26 cellular contexts compared by ENCODE assay signal in the genomic region with DNA sequence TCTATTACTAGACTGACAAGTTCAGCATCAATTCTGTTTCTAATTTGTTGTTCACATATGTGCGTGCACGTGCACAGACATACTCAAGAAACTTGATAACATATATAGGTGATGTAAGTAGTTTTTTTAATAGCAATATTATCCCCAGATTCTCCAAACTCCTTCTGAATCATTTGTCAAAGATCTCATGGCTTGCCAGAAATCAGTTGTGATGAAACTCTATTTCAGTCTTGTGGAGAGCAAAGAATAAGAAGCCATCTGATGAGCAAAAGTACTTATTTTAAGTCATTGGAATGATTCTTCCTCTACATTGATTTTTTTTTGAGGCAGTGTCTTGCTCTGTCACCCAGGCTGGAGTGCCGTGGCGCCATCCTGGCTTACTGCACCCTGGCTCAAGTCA.
"Had no signal": no experiment of that assay in that cellular context is flagged by ENCODE, and none has a peak within 500 bp of the region (broad histone marks: within the 10 kb centered on the region; RNA-seq: fewer than 3 reads in every experiment).

No MANE protein-coding gene starts in this region.

- H3K9me3 Mint-ChIP-seq: mesothelial cell of epicardium; natural killer cell; stimulated activated naive B cell treated with anti-CD40 and anti-IgM and Interleukin-4, amounts not matched to agents 10 μg/mL and 1 μg/mL and 100 μg/mL, for 72 hours had no signal

- H3K36me3 ChIP-seq: lower lobe of right lung, ovary, right atrium auricular region, right lobe of liver, stomach, thyroid gland, transverse colon, upper lobe of left lung, vagina had no signal

- H3K27ac ChIP-seq: hepatocyte, lower lobe of right lung, ovary, right atrium auricular region, right lobe of liver, stomach, testis, thyroid gland, transverse colon, upper lobe of left lung, vagina had no signal

- H3K4me2 ChIP-seq: hepatocyte, smooth muscle cell had no signal

- H3K9me3 ChIP-seq: lower lobe of right lung, ovary, right atrium auricular region, right lobe of liver, stomach, testis, thyroid gland, transverse colon, upper lobe of left lung, vagina had no signal

- DNase-seq: kidney glomerular epithelial cell; left cardiac atrium; lower lobe of right lung; mammary epithelial cell; mesendoderm; naive B cell; natural killer cell; ovary; right lobe of liver; stimulated activated CD4-positive, alpha-beta T cell treated with anti-CD3 and anti-CD28 coated beads, Interleukin-1b, Interleukin-23, amount 100 ng/mL, for 48 hours; stimulated activated CD4-positive, alpha-beta T cell treated with anti-CD3 and anti-CD28 coated beads, Interleukin-2, amount 100 ng/mL, for 48 hours; stimulated activated CD4-positive, alpha-beta T cell treated with anti-CD3 and anti-CD28 coated beads, Interleukin-4, amount 100 ng/mL, for 4 hours; stimulated activated CD8-positive, alpha-beta memory T cell treated with anti-CD3 and anti-CD28 coated beads, Interleukin-4, amount 100 ng/mL, for 48 hours; stimulated activated naive B cell treated with anti-CD40 and anti-IgM and Interleukin-4, amounts not matched to agents 10 μg/mL and 1 μg/mL and 100 μg/mL, for 72 hours; stimulated activated naive CD8-positive, alpha-beta T cell treated with anti-CD3 and anti-CD28 coated beads, Interleukin-15, Interleukin-2, amounts not matched to agents 100 U/mL and 50 U/mL, for 24 hours; stomach; testis; thyroid gland; transverse colon; upper lobe of left lung had no signal

- H3K27ac Mint-ChIP-seq: mesothelial cell of epicardium; natural killer cell; progenitor cell of endocrine pancreas; stimulated activated naive B cell treated with anti-CD40 and anti-IgM and Interleukin-4, amounts not matched to agents 10 μg/mL and 1 μg/mL and 100 μg/mL, for 72 hours had no signal

- H3K79me2 ChIP-seq: hepatocyte had no signal

- H2AFZ ChIP-seq: hepatocyte had no signal

- H3K27me3 ChIP-seq: hepatocyte, ovary, right atrium auricular region, right lobe of liver, stomach, testis, thyroid gland, transverse colon, upper lobe of left lung, vagina had no signal

- H3K36me3 Mint-ChIP-seq: mesothelial cell of epicardium; naive B cell; natural killer cell; stimulated activated naive B cell treated with anti-CD40 and anti-IgM and Interleukin-4, amounts not matched to agents 10 μg/mL and 1 μg/mL and 100 μg/mL, for 72 hours had no signal

- H3K4me3 Mint-ChIP-seq: mesothelial cell of epicardium; naive B cell; natural killer cell; stimulated activated naive B cell treated with anti-CD40 and anti-IgM and Interleukin-4, amounts not matched to agents 10 μg/mL and 1 μg/mL and 100 μg/mL, for 72 hours had no signal

- H3K27me3 Mint-ChIP-seq: naive B cell; progenitor cell of endocrine pancreas; stimulated activated naive B cell treated with anti-CD40 and anti-IgM and Interleukin-4, amounts not matched to agents 10 μg/mL and 1 μg/mL and 100 μg/mL, for 72 hours had no signal

- H3K4me3 ChIP-seq: hepatocyte, lower lobe of right lung, ovary, right atrium auricular region, right lobe of liver, smooth muscle cell, stomach, testis, thyroid gland, transverse colon, upper lobe of left lung, vagina had no signal
